Comparison of ENCODE assay signal across 9 cellular contexts in the genomic region with DNA sequence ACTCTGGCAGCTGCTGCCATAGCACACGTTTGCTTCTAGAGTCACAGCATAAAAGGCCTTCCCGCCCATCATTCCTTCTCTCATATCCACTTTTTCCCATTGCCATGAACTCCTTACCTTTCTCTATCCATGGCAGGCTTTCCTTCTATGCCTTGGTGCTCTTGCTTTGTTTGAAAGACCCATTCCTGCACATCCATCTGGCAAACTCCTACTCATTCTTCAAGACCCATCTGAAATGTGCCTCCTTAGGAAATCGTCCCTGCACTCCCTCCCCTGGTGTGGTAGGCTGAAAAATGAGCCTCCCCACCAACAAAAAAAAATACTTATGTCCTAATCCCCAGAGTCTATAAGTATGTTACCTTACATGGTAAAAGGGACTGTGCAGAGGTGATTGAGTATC.
"Had no signal": no experiment of that assay in that cellular context is flagged by ENCODE, and none has a peak within 500 bp of the region (broad histone marks: within the 10 kb centered on the region; RNA-seq: fewer than 3 reads in every experiment).

No MANE protein-coding gene starts in this region.

- H3K4me3 ChIP-seq: GM23248, HAP-1 had no signal

- H2AFZ ChIP-seq: GM23248 had no signal

- H3K36me3 ChIP-seq: HAP-1 had no signal

- H3K27ac ChIP-seq: GM23248, HL-60, KMS-11 had no signal

- ATAC-seq: HCT116, HepG2 had no signal

- H3K9me3 ChIP-seq: HAP-1 had no signal

- H3K9ac ChIP-seq: GM23248, KMS-11 had no signal

- H3K4me1 ChIP-seq: HAP-1 had no signal

- DNase-seq: GM23248, GOT3, H7, KBM-7 had no signal

- H3K4me2 ChIP-seq: KMS-11 had no signal
